ENCODE assay signal across 1 cellular context in genomic region chr13:40452741-40453665, GRCh38.
TF ChIP-seq lines count a peak whose summit lies in the region.

No MANE protein-coding gene starts in this region.

TF ChIP-seq in HCT116, 20 proteins besides CTCF, POLR2A, EP300 and RAD21 (continued from another document):
- TF ChIP-seq REST (IDR thresholded peaks at IDR 0.05; ENCODE audit: low read depth) = no peak
